In genomic region chr7:56097700-56098099, GRCh38 we compare ENCODE assay signal across 12 cellular contexts. TPM values are rescaled to one million over a fixed set of nuclear protein-coding genes. Genes with fewer than 3 reads are reported as not detected.
DNase-seq lines count a peak whose midpoint lies in the region; ATAC-seq, FAIRE-seq and TF ChIP-seq lines count a peak whose summit lies in the region.
"Had no signal": no experiment of that assay in that cellular context is flagged by ENCODE, and none has a peak within 500 bp of the region (broad histone marks: within the 10 kb centered on the region; RNA-seq: fewer than 3 reads in every experiment).

No MANE protein-coding gene starts in this region.

- H3K4me1 ChIP-seq in hepatocyte (ENCODE audit: insufficient read depth) = no peaks in the 10 kb centered on the region

- H3K36me3 ChIP-seq in bronchial epithelial cell (ENCODE audit: control insufficient read depth, insufficient read depth, low read length) (peaks cover 7% of the 10 kb centered on the region), hepatocyte (replicated peaks; ENCODE audit: insufficient read depth, low read depth) (no peaks in the 10 kb centered on the region)

- H3K79me2 ChIP-seq in hepatocyte = no peaks in the 10 kb centered on the region

- DNase-seq in GM04504 (ENCODE audit: low read depth) = peak; percentile 90
- peak; percentile 80 for DNase-seq in NCI-H2196 treated with DMSO at 0.1 percent for 48 hours (lab: John Stamatoyannopoulos, UW; ENCODE audit: unreplicated experiment)
- peak; percentile 18 for DNase-seq in bronchial epithelial cell (ENCODE audit: low read depth)
- DNase-seq in posterior vena cava (ENCODE audit: low spot score) = peak; percentile 64
- DNase-seq in mesenteric fat pad (ENCODE audit: low spot score) = no peak
- DNase-seq in activated effector memory CD4-positive, alpha-beta T cell treated with anti-CD3 and anti-CD28 coated beads, Interleukin-2, amount 50 U/mL, for 16 hours = no peak
- DNase-seq in hepatocyte (ENCODE audit: low spot score) = no peak
- DNase-seq: activated CD4-positive, CD25-positive, alpha-beta regulatory T cell; glutamatergic neuron; KBM-7 had no signal

- no peak for ATAC-seq in GM21717 (IDR thresholded peaks at IDR 0.05; ENCODE audit: unreplicated experiment)

- H3K27me3 ChIP-seq in bronchial epithelial cell (ENCODE audit: control insufficient read depth, insufficient read depth, low read length) (no peaks in the 10 kb centered on the region), hepatocyte (no peaks in the 10 kb centered on the region)

- no peak overlapping the region for H3K4me3 ChIP-seq in bronchial epithelial cell (ENCODE audit: low read depth, low read length)
- H3K4me3 ChIP-seq in hepatocyte = no peak overlapping the region

- no peaks in the 10 kb centered on the region for H3K9me3 ChIP-seq in hepatocyte (ENCODE audit: low read depth)

- no peak overlapping the region for H3K4me2 ChIP-seq in hepatocyte

- H3K27ac ChIP-seq in hepatocyte = no peak overlapping the region

- intact Hi-C loops in posterior vena cava (cut with DNase I) = loop anchor here in 1 of 2 donors (5.0 kb wide), 1 partner anchor 1050 kb away; no protein-coding TSS in a partner anchor

- FAIRE-seq in bronchial epithelial cell (lab: Jason Lieb, UNC) = no peak

- TF ChIP-seq CTCF in bronchial epithelial cell (IDR thresholded peaks at IDR 0.05; ENCODE audit: insufficient read depth, low read length, severe bottlenecking) (no peak), hepatocyte (IDR thresholded peaks at IDR 0.05; ENCODE audit: poor library complexity) (no peak)

- H3K9me2 ChIP-seq in hepatocyte (replicated peaks; ENCODE audit: insufficient read depth) = no peaks in the 10 kb centered on the region

- H4K20me1 ChIP-seq in hepatocyte (ENCODE audit: insufficient read depth, poor library complexity, severe bottlenecking) = no peaks in the 10 kb centered on the region

- H2AFZ ChIP-seq in hepatocyte = no peak overlapping the region

- 80% methylated on average over 5 of the region's 5 CpGs for WGBS in hepatocyte (ENCODE audit: low lambda C conversion rate, missing lambda C conversion rate)

RNA-seq across cellular contexts. Expression of gene PHKG1, which starts 4.9 kb away (rescaled TPM):
- total RNA-seq in bronchial epithelial cell (0.26 and 0.77 TPM in 2 replicates), posterior vena cava (1 to 10 TPM; 3.7 to 3.8 TPM), mesenteric fat pad (2.8 TPM), hepatocyte (not detected in 2 replicates)
- 0.13 and 0.28 TPM in 2 replicates for polyA plus RNA-seq in hepatocyte

RNA-seq across cellular contexts. Expression of gene CHCHD2, which starts 8.6 kb away (rescaled TPM):
- total RNA-seq in bronchial epithelial cell = 440 and 566 TPM in 2 replicates
- 100 to 1,000 TPM; 219 to 263 TPM for total RNA-seq in posterior vena cava
- 249 TPM for total RNA-seq in mesenteric fat pad
- 121 and 124 TPM in 2 replicates for total RNA-seq in hepatocyte
- 173 and 189 TPM in 2 replicates for polyA plus RNA-seq in hepatocyte

RNA-seq across cellular contexts. Expression of gene NUPR2, which starts 18.5 kb away (rescaled TPM):
- not detected in 2 replicates for total RNA-seq in bronchial epithelial cell
- not detected for total RNA-seq in posterior vena cava
- not detected for total RNA-seq in mesenteric fat pad
- not detected in 2 replicates for total RNA-seq in hepatocyte
- polyA plus RNA-seq in hepatocyte = not detected in 2 replicates
- total RNA-seq: subcutaneous adipose tissue had no signal

RNA-seq across cellular contexts. Expression of gene SUMF2, which starts 33.6 kb away (rescaled TPM):
- total RNA-seq in bronchial epithelial cell (220 and 228 TPM in 2 replicates), posterior vena cava (100 to 1,000 TPM in 1 of 2 donors, 10 to 100 TPM in 1; 84.6 to 129 TPM), mesenteric fat pad (106 TPM), hepatocyte (139 and 161 TPM in 2 replicates)
- polyA plus RNA-seq in hepatocyte = 163 and 181 TPM in 2 replicates

RNA-seq across cellular contexts. Expression of gene CCT6A, which starts 46.1 kb away (rescaled TPM):
- 254 and 371 TPM in 2 replicates for total RNA-seq in bronchial epithelial cell
- 10 to 100 TPM; 75.9 to 87.9 TPM for total RNA-seq in posterior vena cava
- 99.8 TPM for total RNA-seq in mesenteric fat pad
- total RNA-seq in hepatocyte = 166 and 206 TPM in 2 replicates
- polyA plus RNA-seq in hepatocyte = 121 and 131 TPM in 2 replicates

Comparison
In these comparisons a context has a peak if more than half of its experiments do, and no peak if none do; other contexts are left out.
1. DNase-seq: peak in GM04504 (single experiment), NCI-H2196 treated with DMSO at 0.1 percent for 48 hours (single experiment), bronchial epithelial cell (single experiment) and posterior vena cava (single experiment); none in mesenteric fat pad (single experiment), activated effector memory CD4-positive, alpha-beta T cell treated with anti-CD3 and anti-CD28 coated beads, Interleukin-2, amount 50 U/mL, for 16 hours (single experiment) and hepatocyte (single experiment).